Comparison of ENCODE assay signal across 2 cellular contexts in the genomic region with DNA sequence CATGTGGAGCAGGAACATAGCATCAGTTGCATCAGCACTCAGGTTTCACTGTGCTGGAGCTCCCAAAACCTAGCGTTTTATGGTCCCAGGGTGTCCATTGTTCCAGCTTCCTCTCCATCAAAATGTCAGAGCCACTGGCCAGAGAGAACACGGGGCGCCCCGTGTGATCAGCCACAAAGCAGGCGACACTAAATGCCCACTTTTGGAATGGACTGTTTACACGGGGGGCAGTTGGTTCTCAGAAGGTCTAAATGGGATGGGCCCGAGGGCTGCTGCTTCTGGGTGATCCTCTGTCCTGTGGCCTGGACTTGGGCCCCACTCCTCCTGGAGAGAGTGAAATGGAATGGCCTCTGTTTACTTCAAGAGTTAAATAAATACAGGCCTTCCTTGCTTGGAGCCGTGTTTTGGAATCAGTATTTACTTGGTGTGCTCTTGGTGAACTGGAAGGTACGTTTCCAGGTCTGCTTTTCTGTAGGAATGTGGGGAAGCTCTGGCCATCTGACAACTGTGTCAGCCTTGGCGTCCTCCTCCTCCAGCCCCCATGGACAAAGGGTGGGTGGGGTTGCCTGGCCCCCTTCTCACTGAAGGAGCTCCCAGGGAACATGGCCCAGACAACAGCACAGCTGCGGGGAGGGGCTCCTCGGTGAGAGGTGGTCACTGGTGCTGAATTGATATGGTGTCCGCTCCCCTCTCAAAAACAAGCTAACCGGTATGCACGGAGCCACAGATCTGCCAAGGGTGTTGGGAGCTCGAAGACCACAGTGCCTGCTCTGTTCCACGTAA.
TF ChIP-seq lines count a peak whose summit lies in the region.

No MANE protein-coding gene starts in this region.

TF ChIP-seq in HepG2, 621 proteins besides CTCF, POLR2A, EP300 and RAD21 (continues in another document):
- TF ChIP-seq ZNF441 (CRISPR knock-in tag; IDR thresholded peaks at IDR 0.05; ENCODE audit: borderline replicate concordance) = peak; percentile 66; the same call in 1 of the 2 replicates
- no peak for TF ChIP-seq KDM1A (CRISPR knock-in tag; IDR thresholded peaks at IDR 0.05)
- no peak for TF ChIP-seq ZNF446 (CRISPR knock-in tag; IDR thresholded peaks at IDR 0.05)
- no peak for TF ChIP-seq ZNF619 (CRISPR knock-in tag; IDR thresholded peaks at IDR 0.05)
- no peak for TF ChIP-seq ZFP36L2 (CRISPR knock-in tag; IDR thresholded peaks at IDR 0.05)
- TF ChIP-seq ZNF891 (CRISPR knock-in tag; IDR thresholded peaks at IDR 0.05) = peak; percentile 67; the same call in 1 of the 2 replicates
- TF ChIP-seq RXRB (CRISPR knock-in tag; IDR thresholded peaks at IDR 0.05; ENCODE audit: borderline replicate concordance) = peak; percentile 80
- TF ChIP-seq SOX6 (IDR thresholded peaks at IDR 0.05) = no peak
- peak; percentile 67; the same call in 1 of the 2 replicates for TF ChIP-seq SOX6 (CRISPR knock-in tag; IDR thresholded peaks at IDR 0.05)
- no peak for TF ChIP-seq ZNF672 (CRISPR knock-in tag; IDR thresholded peaks at IDR 0.05)
- no peak for TF ChIP-seq RBM22 (optimal IDR thresholded peaks at IDR 0.05; ENCODE audit: low read length)
- peak; percentile 69; the same call in 1 of the 2 replicates for TF ChIP-seq NR2F6 (IDR thresholded peaks at IDR 0.05)
- TF ChIP-seq NR2F6 (CRISPR knock-in tag; IDR thresholded peaks at IDR 0.05) = no peak
- TF ChIP-seq AKAP8 (CRISPR knock-in tag; IDR thresholded peaks at IDR 0.05) = no peak
- TF ChIP-seq ELF3 (CRISPR knock-in tag; IDR thresholded peaks at IDR 0.05) = peak; percentile 28; the same call in 1 of the 2 replicates
- no peak for TF ChIP-seq CCAR2 (optimal IDR thresholded peaks at IDR 0.05; ENCODE audit: low read depth, low read length)
- TF ChIP-seq ZNF777 (CRISPR knock-in tag; IDR thresholded peaks at IDR 0.05) = no peak
- no peak for TF ChIP-seq SP4 (CRISPR knock-in tag; IDR thresholded peaks at IDR 0.05)
- TF ChIP-seq NFATC3 (CRISPR knock-in tag; IDR thresholded peaks at IDR 0.05) = no peak
- no peak; the same call in 1 of the 2 replicates for TF ChIP-seq GLI4 (CRISPR knock-in tag; IDR thresholded peaks at IDR 0.05; ENCODE audit: borderline replicate concordance)
- no peak for TF ChIP-seq ZNF337 (CRISPR knock-in tag; IDR thresholded peaks at IDR 0.05; ENCODE audit: borderline replicate concordance, low read depth)
- peak; percentile 66; the same call in 1 of the 2 replicates for TF ChIP-seq SOX5 (CRISPR knock-in tag; IDR thresholded peaks at IDR 0.05; ENCODE audit: borderline replicate concordance)
- no peak for TF ChIP-seq ZNF639 (CRISPR knock-in tag; conservative IDR thresholded peaks at IDR 0.05)
- TF ChIP-seq, protein P1, sequence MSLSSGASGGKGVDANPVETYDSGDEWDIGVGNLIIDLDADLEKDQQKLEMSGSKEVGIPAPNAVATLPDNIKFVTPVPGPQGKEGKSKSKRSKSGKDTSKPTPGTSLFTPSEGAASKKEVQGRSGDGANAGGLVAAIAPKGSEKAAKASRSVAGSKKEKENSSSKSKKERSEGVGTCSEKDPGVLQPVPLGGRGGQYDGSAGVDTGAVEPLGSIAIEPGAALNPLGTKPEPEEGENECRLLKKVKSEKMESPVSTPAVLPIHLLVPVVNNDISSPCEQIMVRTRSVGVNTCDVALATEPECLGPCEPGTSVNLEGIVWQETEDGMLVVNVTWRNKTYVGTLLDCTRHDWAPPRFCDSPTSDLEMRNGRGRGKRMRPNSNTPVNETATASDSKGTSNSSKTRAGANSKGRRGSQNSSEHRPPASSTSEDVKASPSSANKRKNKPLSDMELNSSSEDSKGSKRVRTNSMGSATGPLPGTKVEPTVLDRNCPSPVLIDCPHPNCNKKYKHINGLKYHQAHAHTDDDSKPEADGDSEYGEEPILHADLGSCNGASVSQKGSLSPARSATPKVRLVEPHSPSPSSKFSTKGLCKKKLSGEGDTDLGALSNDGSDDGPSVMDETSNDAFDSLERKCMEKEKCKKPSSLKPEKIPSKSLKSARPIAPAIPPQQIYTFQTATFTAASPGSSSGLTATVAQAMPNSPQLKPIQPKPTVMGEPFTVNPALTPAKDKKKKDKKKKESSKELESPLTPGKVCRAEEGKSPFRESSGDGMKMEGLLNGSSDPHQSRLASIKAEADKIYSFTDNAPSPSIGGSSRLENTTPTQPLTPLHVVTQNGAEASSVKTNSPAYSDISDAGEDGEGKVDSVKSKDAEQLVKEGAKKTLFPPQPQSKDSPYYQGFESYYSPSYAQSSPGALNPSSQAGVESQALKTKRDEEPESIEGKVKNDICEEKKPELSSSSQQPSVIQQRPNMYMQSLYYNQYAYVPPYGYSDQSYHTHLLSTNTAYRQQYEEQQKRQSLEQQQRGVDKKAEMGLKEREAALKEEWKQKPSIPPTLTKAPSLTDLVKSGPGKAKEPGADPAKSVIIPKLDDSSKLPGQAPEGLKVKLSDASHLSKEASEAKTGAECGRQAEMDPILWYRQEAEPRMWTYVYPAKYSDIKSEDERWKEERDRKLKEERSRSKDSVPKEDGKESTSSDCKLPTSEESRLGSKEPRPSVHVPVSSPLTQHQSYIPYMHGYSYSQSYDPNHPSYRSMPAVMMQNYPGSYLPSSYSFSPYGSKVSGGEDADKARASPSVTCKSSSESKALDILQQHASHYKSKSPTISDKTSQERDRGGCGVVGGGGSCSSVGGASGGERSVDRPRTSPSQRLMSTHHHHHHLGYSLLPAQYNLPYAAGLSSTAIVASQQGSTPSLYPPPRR (CRISPR knock-in tag; IDR thresholded peaks at IDR 0.05; ENCODE audit: borderline replicate concordance) = peak; percentile 76; the same call in 1 of the 2 replicates
- TF ChIP-seq, protein P2, sequence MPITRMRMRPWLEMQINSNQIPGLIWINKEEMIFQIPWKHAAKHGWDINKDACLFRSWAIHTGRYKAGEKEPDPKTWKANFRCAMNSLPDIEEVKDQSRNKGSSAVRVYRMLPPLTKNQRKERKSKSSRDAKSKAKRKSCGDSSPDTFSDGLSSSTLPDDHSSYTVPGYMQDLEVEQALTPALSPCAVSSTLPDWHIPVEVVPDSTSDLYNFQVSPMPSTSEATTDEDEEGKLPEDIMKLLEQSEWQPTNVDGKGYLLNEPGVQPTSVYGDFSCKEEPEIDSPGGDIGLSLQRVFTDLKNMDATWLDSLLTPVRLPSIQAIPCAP (CRISPR knock-in tag; IDR thresholded peaks at IDR 0.05; ENCODE audit: low read depth) = no peak
- TF ChIP-seq ZNF432 (CRISPR knock-in tag; IDR thresholded peaks at IDR 0.05; ENCODE audit: borderline replicate concordance) = no peak
- TF ChIP-seq ADNP (CRISPR knock-in tag; IDR thresholded peaks at IDR 0.05) = no peak

TF ChIP-seq in GM12891, 5 proteins besides CTCF, POLR2A, EP300 and RAD21:
- TF ChIP-seq POLR2AphosphoS5 (IDR thresholded peaks at IDR 0.05; ENCODE audit: low read depth, low read length) (no peak), TAF1 (IDR thresholded peaks at IDR 0.05; ENCODE audit: low read depth, low read length) (no peak), POU2F2 (IDR thresholded peaks at IDR 0.05; ENCODE audit: low read depth, low read length) (no peak), PAX5 (IDR thresholded peaks at IDR 0.05; ENCODE audit: insufficient read depth, low read length, severe bottlenecking) (no peak), SPI1 (IDR thresholded peaks at IDR 0.05; ENCODE audit: low read depth, low read length) (no peak)
